In the genomic region with DNA sequence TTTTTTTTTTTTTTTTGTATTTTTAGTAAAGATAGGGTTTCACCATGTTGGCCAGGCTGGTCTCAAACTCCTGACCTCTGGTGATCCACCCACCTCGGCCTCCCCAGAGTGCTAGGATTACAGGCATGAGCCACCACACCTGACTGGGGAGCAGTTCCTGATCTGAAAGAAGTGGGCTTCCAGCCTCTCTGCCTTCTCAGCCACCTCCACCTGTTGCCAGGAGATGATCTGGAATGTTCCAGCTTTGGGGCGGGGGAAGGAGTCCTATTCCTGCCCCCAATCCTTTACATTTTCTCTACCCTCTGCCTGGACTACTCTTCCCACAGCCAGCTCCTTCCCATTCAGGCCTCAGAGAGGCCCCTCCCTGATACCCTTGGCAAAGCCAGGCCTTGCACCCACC, we compare ENCODE assay signal across 29 cellular contexts. TPM values are rescaled to one million over a fixed set of nuclear protein-coding genes. Genes with fewer than 3 reads are reported as not detected.
"Had no signal": no experiment of that assay in that cellular context is flagged by ENCODE, and none has a peak within 500 bp of the region (broad histone marks: within the 10 kb centered on the region; RNA-seq: fewer than 3 reads in every experiment).

No MANE protein-coding gene starts in this region.

- H3K36me3 ChIP-seq: esophagus squamous epithelium, gastroesophageal sphincter had no signal

- FAIRE-seq: astrocyte, colon, endometrium, endothelial cell of umbilical vein had no signal

- H3K4me3 ChIP-seq: esophagus squamous epithelium, gastroesophageal sphincter had no signal

- DNase-seq: activated CD4-positive, alpha-beta memory T cell treated with anti-CD3 and anti-CD28 coated beads, Interleukin-2, amount 10 ng/mL, durations not matched to agents 7 days and 5 days; activated CD4-positive, alpha-beta T cell treated with anti-CD3 and anti-CD28 coated beads for 1 hour; activated CD4-positive, alpha-beta T cell treated with anti-CD3 and anti-CD28 coated beads for 4 hours; activated CD4-positive, alpha-beta T cell treated with anti-CD3 and anti-CD28 coated beads, Interleukin-2, amount 10 ng/mL, durations not matched to agents 7 days and 5 days; activated CD4-positive, alpha-beta T cell treated with anti-CD3 and anti-CD28 coated beads, Interleukin-2, amount 50 U/mL, for 4 hours; activated CD8-positive, alpha-beta memory T cell treated with anti-CD3 and anti-CD28 coated beads, Interleukin-2, amount 50 U/mL, for 48 hours; activated gamma-delta T cell; activated naive CD4-positive, alpha-beta T cell; activated naive CD4-positive, alpha-beta T cell treated with anti-CD3 and anti-CD28 coated beads, Interleukin-2, amount 10 ng/mL, durations not matched to agents 7 days and 5 days; activated naive CD8-positive, alpha-beta T cell treated with anti-CD3 and anti-CD28 coated beads, Interleukin-2, amount 10 ng/mL, durations not matched to agents 7 days and 5 days; activated T-cell treated with anti-CD3 and anti-CD28 coated beads for 4 hours; activated T-cell treated with anti-CD3 and anti-CD28 coated beads, Interleukin-2, amount 50 U/mL, for 24 hours; activated T-cell treated with anti-CD3 and anti-CD28 coated beads, Interleukin-2, amount 50 U/mL, for 72 hours; amniotic stem cell; cortex of kidney; dermis blood vessel endothelial cell; effector CD8-positive, alpha-beta T cell; esophagus squamous epithelium; foreskin melanocyte; T-helper 2 cell had no signal

- H3K9me3 ChIP-seq: esophagus squamous epithelium, gastroesophageal sphincter had no signal

- ATAC-seq: activated naive CD4-positive, alpha-beta T cell treated with anti-CD3 and anti-CD28 coated beads, Interleukin-2, amount 50 U/mL, for 72 hours; activated T-cell treated with anti-CD3 and anti-CD28 coated beads, Interleukin-2, amount 50 U/mL, for 72 hours; gastroesophageal sphincter; WTC11 had no signal

- H3K27ac ChIP-seq: epithelial cell of prostate, esophagus squamous epithelium, gastroesophageal sphincter had no signal

RNA-seq across cellular contexts. Expression of gene RAP1GAP, which starts 28.1 kb away (rescaled TPM):
- total RNA-seq: glomerular endothelial cell had no signal
